Comparison of ENCODE assay signal across 8 cellular contexts in the genomic region with DNA sequence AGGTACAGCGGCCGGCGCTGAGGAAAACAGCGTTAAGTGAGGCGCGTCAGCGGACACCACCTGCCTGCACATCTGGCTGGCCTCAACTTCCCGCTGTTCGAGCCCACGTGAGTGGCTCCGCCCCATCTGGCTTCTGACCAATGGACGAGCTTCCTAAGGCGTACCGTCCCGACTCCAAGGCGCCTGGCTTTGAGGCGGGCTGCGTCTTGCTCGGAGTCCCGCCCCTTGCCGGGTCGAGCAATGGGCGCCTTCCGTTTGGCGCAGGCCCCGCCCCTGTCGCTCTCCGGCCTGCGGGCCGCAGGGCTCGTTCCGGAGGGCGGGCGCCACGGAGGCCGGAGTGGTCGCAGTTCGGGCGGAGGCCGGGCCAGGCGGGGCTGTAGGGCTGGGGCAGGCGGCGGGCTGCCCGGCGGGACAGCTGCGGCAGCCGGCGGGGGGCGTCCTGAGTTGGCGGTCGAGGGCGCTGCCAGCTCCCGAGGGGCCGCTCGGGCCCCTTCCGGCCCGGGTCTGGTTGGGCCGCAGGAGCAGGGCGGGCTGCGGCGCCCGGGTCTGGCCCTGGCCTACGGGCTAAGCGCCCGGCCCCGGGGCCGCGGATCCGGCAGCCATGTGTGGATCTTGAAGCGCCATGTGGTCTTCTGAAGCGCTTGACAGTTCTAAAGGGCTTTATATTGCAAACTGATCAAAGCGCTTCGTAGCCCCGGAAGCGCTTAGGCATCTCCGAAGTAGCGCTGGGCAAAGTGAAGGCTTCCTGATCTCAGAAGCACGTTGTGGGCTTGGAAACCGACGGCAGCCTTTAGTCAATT. TPM values are rescaled to one million over a fixed set of nuclear protein-coding genes. Genes with fewer than 3 reads are reported as not detected.
A peak's percentile ranks its signal among the peaks of the same experiment; 100 is the strongest.
DNase-seq lines count a peak whose midpoint lies in the region; ATAC-seq and TF ChIP-seq lines count a peak whose summit lies in the region.

A gene with protein sequence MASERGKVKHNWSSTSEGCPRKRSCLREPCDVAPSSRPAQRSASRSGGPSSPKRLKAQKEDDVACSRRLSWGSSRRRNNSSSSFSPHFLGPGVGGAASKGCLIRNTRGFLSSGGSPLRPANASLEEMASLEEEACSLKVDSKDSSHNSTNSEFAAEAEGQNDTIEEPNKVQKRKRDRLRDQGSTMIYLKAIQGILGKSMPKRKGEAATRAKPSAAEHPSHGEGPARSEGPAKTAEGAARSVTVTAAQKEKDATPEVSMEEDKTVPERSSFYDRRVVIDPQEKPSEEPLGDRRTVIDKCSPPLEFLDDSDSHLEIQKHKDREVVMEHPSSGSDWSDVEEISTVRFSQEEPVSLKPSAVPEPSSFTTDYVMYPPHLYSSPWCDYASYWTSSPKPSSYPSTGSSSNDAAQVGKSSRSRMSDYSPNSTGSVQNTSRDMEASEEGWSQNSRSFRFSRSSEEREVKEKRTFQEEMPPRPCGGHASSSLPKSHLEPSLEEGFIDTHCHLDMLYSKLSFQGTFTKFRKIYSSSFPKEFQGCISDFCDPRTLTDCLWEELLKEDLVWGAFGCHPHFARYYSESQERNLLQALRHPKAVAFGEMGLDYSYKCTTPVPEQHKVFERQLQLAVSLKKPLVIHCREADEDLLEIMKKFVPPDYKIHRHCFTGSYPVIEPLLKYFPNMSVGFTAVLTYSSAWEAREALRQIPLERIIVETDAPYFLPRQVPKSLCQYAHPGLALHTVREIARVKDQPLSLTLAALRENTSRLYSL (plus strand): TSS at position 276 of the 800 bp plus-strand sequence. CDS start 742 bp downstream, outside the sequence.

- H3K4me2 ChIP-seq in OCI-LY1 (ENCODE audit: low read length) = peak within 1 kb of the TSS; percentile 73

- H3K27ac ChIP-seq in OCI-LY1 (ENCODE audit: low read depth, low read length, poor library complexity, severe bottlenecking) = peak within 1 kb of the TSS; percentile 90

- H3K27ac Mint-ChIP-seq in endothelial cell (ENCODE audit: unreplicated experiment) = peak within 1 kb of the TSS; percentile 74
- H3K27ac Mint-ChIP-seq in mesothelial cell of epicardium = peak within 1 kb of the TSS; percentile 86

- ATAC-seq in GM21526 (IDR thresholded peaks at IDR 0.05; ENCODE audit: low FRiP score, unreplicated experiment) = peak; percentile 94

- H3K79me2 ChIP-seq in OCI-LY1 (ENCODE audit: insufficient read depth, low read length) = peaks cover 41% of the 10 kb centered on the region

- H3K27me3 Mint-ChIP-seq in endothelial cell (ENCODE audit: unreplicated experiment) = peaks cover 3% of the 10 kb centered on the region
- no peaks in the 10 kb centered on the region for H3K27me3 Mint-ChIP-seq in mesothelial cell of epicardium (ENCODE audit: low read depth)

- no peaks in the 10 kb centered on the region for H4K20me1 ChIP-seq in OCI-LY1 (ENCODE audit: insufficient read depth, low read length)

- peak within 1 kb of the TSS; percentile 99 for H3K9ac ChIP-seq in OCI-LY1 (ENCODE audit: low read length)

- H3F3A ChIP-seq in OCI-LY1 (ENCODE audit: insufficient read depth, low read length) = no peaks in the 10 kb centered on the region

- peaks cover 60% of the 10 kb centered on the region for H3K36me3 ChIP-seq in OCI-LY1 (ENCODE audit: insufficient read depth, low read length)

- peak within 1 kb of the TSS; percentile 99 for H3K4me3 ChIP-seq in OCI-LY1 (ENCODE audit: low read depth, low read length, poor library complexity, severe bottlenecking)

- H3K9me3 Mint-ChIP-seq in endothelial cell (ENCODE audit: unreplicated experiment) = peaks cover 4% of the 10 kb centered on the region
- peaks cover 17% of the 10 kb centered on the region for H3K9me3 Mint-ChIP-seq in mesothelial cell of epicardium

- TF ChIP-seq CTCF in OCI-LY1 (IDR thresholded peaks at IDR 0.05; ENCODE audit: low read length) = no peak
- TF ChIP-seq CTCF in endothelial cell (IDR thresholded peaks at IDR 0.05; ENCODE audit: unreplicated experiment) = no peak
- no peak for TF ChIP-seq CTCF in mesothelial cell of epicardium (IDR thresholded peaks at IDR 0.05; ENCODE audit: unreplicated experiment)

- H3K36me3 Mint-ChIP-seq in endothelial cell (ENCODE audit: low read depth, unreplicated experiment) = peaks cover 17% of the 10 kb centered on the region
- peaks cover 12% of the 10 kb centered on the region for H3K36me3 Mint-ChIP-seq in mesothelial cell of epicardium

- H3K4me3 Mint-ChIP-seq in endothelial cell (ENCODE audit: unreplicated experiment) = peak within 1 kb of the TSS; percentile 93
- H3K4me3 Mint-ChIP-seq in mesothelial cell of epicardium = peak within 1 kb of the TSS; percentile 88

- H2AFZ ChIP-seq in OCI-LY1 (ENCODE audit: low read length) = no peak within 1 kb of the TSS; the same call in 1 of the 2 replicates

- H3K4me1 Mint-ChIP-seq in endothelial cell (ENCODE audit: unreplicated experiment) = peaks cover 26% of the 10 kb centered on the region
- peaks cover 25% of the 10 kb centered on the region for H3K4me1 Mint-ChIP-seq in mesothelial cell of epicardium

- peaks cover 26% of the 10 kb centered on the region for H3K4me1 ChIP-seq in OCI-LY1 (ENCODE audit: insufficient read depth, low read length, severe bottlenecking)

- no peaks in the 10 kb centered on the region for H3K27me3 ChIP-seq in OCI-LY1 (ENCODE audit: insufficient read depth, low read length)

- no peaks in the 10 kb centered on the region for H3K9me2 ChIP-seq in OCI-LY1 (ENCODE audit: low read depth, low read length)

- DNase-seq in DMS 273 (lab: John Stamatoyannopoulos, UW; ENCODE audit: unreplicated experiment) = peak; percentile 99
- DNase-seq in HuH-7 (ENCODE audit: low spot score) = peak; percentile 100
- DNase-seq in activated CD8-positive, alpha-beta memory T cell treated with anti-CD3 and anti-CD28 coated beads, Interleukin-2, amount 50 U/mL, for 24 hours (ENCODE audit: extremely low read depth) = peak; percentile 84
- peak; percentile 87 for DNase-seq in endothelial cell (ENCODE audit: low spot score)
- DNase-seq in mesothelial cell of epicardium (ENCODE audit: low spot score in 2 of 2, unreplicated experiment in 2 of 2) = peak; percentile 80 to 87
- DNase-seq in stimulated activated CD8-positive, alpha-beta memory T cell treated with anti-CD3 and anti-CD28 coated beads, Interleukin-15, amount 100 ng/mL, for 4 hours (ENCODE audit: low read depth in 2 of 2) = peak; percentile 88 to 90

- peaks cover 18% of the 10 kb centered on the region for H3K9me3 ChIP-seq in OCI-LY1 (ENCODE audit: low read length)

RNA-seq across cellular contexts. Expression of the gene that starts here (rescaled TPM):
- total RNA-seq in endothelial cell (ENCODE audit: unreplicated experiment) = 41.2 TPM
- 38.7 to 40.6 TPM (median 40.2 TPM) in 3 replicates for total RNA-seq in mesothelial cell of epicardium

Comparison
In these comparisons a context has a peak if more than half of its experiments do, and no peak if none do; other contexts are left out.
1. Peak in every context shown above with its lines: DNase-seq, ATAC-seq, H3K4me3 ChIP-seq and H3K27ac ChIP-seq.